ENCODE assay signal across 1 cellular context in the genomic region with DNA sequence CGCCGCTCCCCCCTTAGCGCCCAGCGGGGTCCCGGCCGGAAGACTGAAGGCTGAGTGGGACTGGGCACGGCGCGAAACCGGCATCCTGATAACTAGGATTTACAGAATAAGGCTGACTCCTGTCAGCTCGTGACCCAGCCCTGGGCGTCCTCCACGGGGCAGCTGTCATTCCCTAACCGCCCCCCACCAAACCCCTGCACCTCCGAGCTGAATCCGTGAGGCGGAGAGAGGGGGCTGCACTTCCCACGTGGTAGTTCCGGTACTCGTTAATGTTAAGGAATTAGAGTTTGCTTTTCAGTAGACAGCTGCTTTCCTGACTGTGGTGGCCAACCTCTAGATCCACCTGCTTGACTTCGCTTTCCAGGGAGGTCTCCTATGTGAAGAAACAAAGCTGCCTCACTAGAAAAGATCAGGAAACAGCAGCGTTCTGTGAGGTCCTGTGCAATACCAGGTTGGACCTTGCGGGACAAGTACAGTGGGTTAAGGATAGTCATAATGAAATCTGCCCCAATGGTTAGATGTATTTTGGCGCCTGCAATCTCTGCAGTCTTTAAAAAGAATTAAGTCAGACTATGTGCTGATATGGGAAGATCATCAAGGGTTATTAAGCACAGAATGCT.
TF ChIP-seq lines count a peak whose summit lies in the region.

No MANE protein-coding gene starts in this region.

TF ChIP-seq in HEK293, 187 proteins besides CTCF, POLR2A, EP300 and RAD21 (continued from another document):
- TF ChIP-seq, protein P1, sequence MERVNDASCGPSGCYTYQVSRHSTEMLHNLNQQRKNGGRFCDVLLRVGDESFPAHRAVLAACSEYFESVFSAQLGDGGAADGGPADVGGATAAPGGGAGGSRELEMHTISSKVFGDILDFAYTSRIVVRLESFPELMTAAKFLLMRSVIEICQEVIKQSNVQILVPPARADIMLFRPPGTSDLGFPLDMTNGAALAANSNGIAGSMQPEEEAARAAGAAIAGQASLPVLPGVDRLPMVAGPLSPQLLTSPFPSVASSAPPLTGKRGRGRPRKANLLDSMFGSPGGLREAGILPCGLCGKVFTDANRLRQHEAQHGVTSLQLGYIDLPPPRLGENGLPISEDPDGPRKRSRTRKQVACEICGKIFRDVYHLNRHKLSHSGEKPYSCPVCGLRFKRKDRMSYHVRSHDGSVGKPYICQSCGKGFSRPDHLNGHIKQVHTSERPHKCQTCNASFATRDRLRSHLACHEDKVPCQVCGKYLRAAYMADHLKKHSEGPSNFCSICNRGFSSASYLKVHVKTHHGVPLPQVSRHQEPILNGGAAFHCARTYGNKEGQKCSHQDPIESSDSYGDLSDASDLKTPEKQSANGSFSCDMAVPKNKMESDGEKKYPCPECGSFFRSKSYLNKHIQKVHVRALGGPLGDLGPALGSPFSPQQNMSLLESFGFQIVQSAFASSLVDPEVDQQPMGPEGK (tag by site-specific recombination; IDR thresholded peaks at IDR 0.05) = peak; percentile 2; the same call in 1 of the 2 replicates
- TF ChIP-seq ZNF274 (IDR thresholded peaks at IDR 0.05; ENCODE audit: low read length) (no peak), ZNF274 (tag by site-specific recombination; IDR thresholded peaks at IDR 0.05; ENCODE audit: borderline replicate concordance) (no peak), SP3 (tag by site-specific recombination; IDR thresholded peaks at IDR 0.05) (no peak), ZNF335 (tag by site-specific recombination; conservative IDR thresholded peaks at IDR 0.05) (peak; percentile 47; the same call in 1 of the 2 replicates), EGR2 (tag by site-specific recombination; IDR thresholded peaks at IDR 0.05; ENCODE audit: low read depth) (peak; percentile 45), ZNF510 (tag by site-specific recombination; IDR thresholded peaks at IDR 0.05; ENCODE audit: insufficient replicate concordance) (no peak), OSR2 (tag by site-specific recombination; IDR thresholded peaks at IDR 0.05) (no peak), ZBTB48 (tag by site-specific recombination; IDR thresholded peaks at IDR 0.05) (no peak), ZNF501 (tag by site-specific recombination; IDR thresholded peaks at IDR 0.05) (0 out of 2 replicates have a peak, but pooled peaks have one; percentile 3), GLIS2 (tag by site-specific recombination; IDR thresholded peaks at IDR 0.05) (peak; percentile 91; the same call in 1 of the 2 replicates), ZNF792 (tag by site-specific recombination; IDR thresholded peaks at IDR 0.05) (no peak), ZNF600 (tag by site-specific recombination; IDR thresholded peaks at IDR 0.05) (peak; percentile 84), ZNF830 (tag by site-specific recombination; IDR thresholded peaks at IDR 0.05; ENCODE audit: low read depth) (no peak), ZBTB8A (tag by site-specific recombination; IDR thresholded peaks at IDR 0.05) (0 out of 2 replicates have a peak, but pooled peaks have one; percentile 6), ZNF157 (tag by site-specific recombination; IDR thresholded peaks at IDR 0.05) (no peak), ZFP37 (tag by site-specific recombination; IDR thresholded peaks at IDR 0.05) (no peak; the same call in 1 of the 2 replicates), PRDM1 (tag by site-specific recombination; IDR thresholded peaks at IDR 0.05) (no peak), SCRT1 (tag by site-specific recombination; IDR thresholded peaks at IDR 0.05; ENCODE audit: borderline replicate concordance) (no peak), ZFHX2 (tag by site-specific recombination; conservative IDR thresholded peaks at IDR 0.05) (0 out of 2 replicates have a peak, but pooled peaks have one; percentile 52), MZF1 (tag by site-specific recombination; IDR thresholded peaks at IDR 0.05; ENCODE audit: borderline replicate concordance) (0 out of 2 replicates have a peak, but pooled peaks have one; percentile 3), KLF7 (tag by site-specific recombination; IDR thresholded peaks at IDR 0.05; ENCODE audit: borderline replicate concordance) (no peak), ZNF791 (tag by site-specific recombination; IDR thresholded peaks at IDR 0.05) (no peak), ZNF223 (tag by site-specific recombination; IDR thresholded peaks at IDR 0.05) (0 out of 2 replicates have a peak, but pooled peaks have one; percentile 8)
- TF ChIP-seq, protein P2, sequence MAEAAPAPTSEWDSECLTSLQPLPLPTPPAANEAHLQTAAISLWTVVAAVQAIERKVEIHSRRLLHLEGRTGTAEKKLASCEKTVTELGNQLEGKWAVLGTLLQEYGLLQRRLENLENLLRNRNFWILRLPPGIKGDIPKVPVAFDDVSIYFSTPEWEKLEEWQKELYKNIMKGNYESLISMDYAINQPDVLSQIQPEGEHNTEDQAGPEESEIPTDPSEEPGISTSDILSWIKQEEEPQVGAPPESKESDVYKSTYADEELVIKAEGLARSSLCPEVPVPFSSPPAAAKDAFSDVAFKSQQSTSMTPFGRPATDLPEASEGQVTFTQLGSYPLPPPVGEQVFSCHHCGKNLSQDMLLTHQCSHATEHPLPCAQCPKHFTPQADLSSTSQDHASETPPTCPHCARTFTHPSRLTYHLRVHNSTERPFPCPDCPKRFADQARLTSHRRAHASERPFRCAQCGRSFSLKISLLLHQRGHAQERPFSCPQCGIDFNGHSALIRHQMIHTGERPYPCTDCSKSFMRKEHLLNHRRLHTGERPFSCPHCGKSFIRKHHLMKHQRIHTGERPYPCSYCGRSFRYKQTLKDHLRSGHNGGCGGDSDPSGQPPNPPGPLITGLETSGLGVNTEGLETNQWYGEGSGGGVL (tag by site-specific recombination; IDR thresholded peaks at IDR 0.05) = peak; percentile 91; the same call in 1 of the 2 replicates
- TF ChIP-seq, protein P3, sequence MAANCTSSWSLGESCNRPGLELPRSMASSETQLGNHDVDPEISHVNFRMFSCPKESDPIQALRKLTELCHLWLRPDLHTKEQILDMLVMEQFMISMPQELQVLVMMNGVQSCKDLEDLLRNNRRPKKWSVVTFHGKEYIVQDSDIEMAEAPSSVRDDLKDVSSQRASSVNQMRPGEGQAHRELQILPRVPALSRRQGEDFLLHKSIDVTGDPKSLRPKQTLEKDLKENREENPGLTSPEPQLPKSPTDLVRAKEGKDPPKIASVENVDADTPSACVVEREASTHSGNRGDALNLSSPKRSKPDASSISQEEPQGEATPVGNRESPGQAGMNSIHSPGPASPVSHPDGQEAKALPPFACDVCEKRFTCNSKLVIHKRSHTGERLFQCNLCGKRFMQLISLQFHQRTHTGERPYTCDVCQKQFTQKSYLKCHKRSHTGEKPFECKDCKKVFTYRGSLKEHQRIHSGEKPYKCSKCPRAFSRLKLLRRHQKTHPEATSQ (tag by site-specific recombination; IDR thresholded peaks at IDR 0.05) = no peak
- TF ChIP-seq, protein P4, sequence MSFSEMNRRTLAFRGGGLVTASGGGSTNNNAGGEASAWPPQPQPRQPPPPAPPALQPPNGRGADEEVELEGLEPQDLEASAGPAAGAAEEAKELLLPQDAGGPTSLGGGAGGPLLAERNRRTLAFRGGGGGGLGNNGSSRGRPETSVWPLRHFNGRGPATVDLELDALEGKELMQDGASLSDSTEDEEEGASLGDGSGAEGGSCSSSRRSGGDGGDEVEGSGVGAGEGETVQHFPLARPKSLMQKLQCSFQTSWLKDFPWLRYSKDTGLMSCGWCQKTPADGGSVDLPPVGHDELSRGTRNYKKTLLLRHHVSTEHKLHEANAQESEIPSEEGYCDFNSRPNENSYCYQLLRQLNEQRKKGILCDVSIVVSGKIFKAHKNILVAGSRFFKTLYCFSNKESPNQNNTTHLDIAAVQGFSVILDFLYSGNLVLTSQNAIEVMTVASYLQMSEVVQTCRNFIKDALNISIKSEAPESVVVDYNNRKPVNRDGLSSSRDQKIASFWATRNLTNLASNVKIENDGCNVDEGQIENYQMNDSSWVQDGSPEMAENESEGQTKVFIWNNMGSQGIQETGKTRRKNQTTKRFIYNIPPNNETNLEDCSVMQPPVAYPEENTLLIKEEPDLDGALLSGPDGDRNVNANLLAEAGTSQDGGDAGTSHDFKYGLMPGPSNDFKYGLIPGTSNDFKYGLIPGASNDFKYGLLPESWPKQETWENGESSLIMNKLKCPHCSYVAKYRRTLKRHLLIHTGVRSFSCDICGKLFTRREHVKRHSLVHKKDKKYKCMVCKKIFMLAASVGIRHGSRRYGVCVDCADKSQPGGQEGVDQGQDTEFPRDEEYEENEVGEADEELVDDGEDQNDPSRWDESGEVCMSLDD (tag by site-specific recombination; IDR thresholded peaks at IDR 0.05) = peak; percentile 43; the same call in 1 of the 2 replicates
- TF ChIP-seq, protein P5, sequence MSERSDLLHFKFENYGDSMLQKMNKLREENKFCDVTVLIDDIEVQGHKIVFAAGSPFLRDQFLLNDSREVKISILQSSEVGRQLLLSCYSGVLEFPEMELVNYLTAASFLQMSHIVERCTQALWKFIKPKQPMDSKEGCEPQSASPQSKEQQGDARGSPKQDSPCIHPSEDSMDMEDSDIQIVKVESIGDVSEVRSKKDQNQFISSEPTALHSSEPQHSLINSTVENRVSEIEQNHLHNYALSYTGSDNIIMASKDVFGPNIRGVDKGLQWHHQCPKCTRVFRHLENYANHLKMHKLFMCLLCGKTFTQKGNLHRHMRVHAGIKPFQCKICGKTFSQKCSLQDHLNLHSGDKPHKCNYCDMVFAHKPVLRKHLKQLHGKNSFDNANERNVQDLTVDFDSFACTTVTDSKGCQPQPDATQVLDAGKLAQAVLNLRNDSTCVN (tag by site-specific recombination; optimal IDR thresholded peaks at IDR 0.05) = peak; percentile 46
